8 cellular contexts compared by ENCODE assay signal in the genomic region with DNA sequence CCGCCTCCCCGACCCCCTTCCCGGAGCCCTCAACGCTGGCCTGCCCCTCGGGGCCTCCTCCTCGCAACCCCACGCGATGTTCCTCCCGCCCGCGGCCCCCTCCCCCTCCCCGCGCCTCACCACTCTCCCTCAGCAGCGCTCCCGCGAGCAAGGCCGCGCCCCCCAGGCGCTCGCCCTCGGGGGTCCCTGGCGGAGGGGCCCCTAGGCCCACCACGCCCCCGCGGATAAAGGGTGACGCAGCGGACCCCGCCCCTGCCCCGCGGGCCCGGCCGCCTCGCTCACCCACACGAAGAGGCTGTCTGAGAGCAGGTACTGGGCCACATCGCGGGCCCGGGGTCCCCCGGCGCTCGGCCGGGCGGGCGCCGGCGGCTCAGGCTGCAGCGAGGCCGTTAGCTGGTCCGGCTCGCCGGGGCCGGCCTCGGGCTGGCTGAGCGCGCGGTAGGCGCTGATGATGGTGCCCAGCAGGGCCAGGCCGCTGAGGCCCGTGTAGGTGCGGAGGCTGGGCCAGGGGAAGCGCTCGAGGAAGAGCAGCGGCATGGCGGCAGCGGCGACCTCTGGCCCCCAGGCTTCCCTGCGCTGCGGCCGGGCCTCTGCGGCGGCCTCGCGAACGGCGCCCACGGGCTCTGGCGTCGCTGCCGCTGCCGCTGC. TPM values are rescaled to one million over a fixed set of nuclear protein-coding genes. Genes with fewer than 3 reads are reported as not detected.
DNase-seq lines count a peak whose midpoint lies in the region; ATAC-seq lines count a peak whose summit lies in the region.

No MANE protein-coding gene starts in this region.

- DNase-seq in DMS 273 (lab: John Stamatoyannopoulos, UW; ENCODE audit: unreplicated experiment): peak; percentile 71
- DNase-seq in DMS 273 treated with DMSO at 0.1 percent for 48 hours (lab: John Stamatoyannopoulos, UW): no peak
- DNase-seq in RPMI7951 (ENCODE audit: low read depth): peak; percentile 20
- DNase-seq in activated naive CD8-positive, alpha-beta T cell treated with anti-CD3 and anti-CD28 coated beads, Interleukin-2, amount 10 ng/mL, durations not matched to agents 7 days and 5 days: no peak
- DNase-seq in right cardiac atrium: peak; percentile 39 to 82 (median 71)
- DNase-seq in sciatic nerve (ENCODE audit: low spot score): peak; percentile 71
- no peak for DNase-seq in AML-193 (lab: John Stamatoyannopoulos, UW)

- H3K27ac ChIP-seq in right cardiac atrium (ENCODE audit: low read length): peak overlapping the region; percentile 87

- POLR2A ChIA-PET in activated naive CD8-positive, alpha-beta T cell treated with anti-CD3 and anti-CD28 coated beads, Interleukin-2, amount 10 ng/mL, durations not matched to agents 7 days and 5 days (lab: Charles Lee): interaction anchor here (2.0 kb wide), 1 partner anchor 26 kb away, joined by 7 read pairs; a partner anchor contains a TSS

- H3K27me3 Mint-ChIP-seq in activated naive CD8-positive, alpha-beta T cell treated with anti-CD3 and anti-CD28 coated beads, Interleukin-2, amount 10 ng/mL, durations not matched to agents 7 days and 5 days: no peaks in the 10 kb centered on the region

- no peak overlapping the region for H3K27ac Mint-ChIP-seq in activated naive CD8-positive, alpha-beta T cell treated with anti-CD3 and anti-CD28 coated beads, Interleukin-2, amount 10 ng/mL, durations not matched to agents 7 days and 5 days

- peaks cover 28% of the 10 kb centered on the region for H3K4me1 Mint-ChIP-seq in activated naive CD8-positive, alpha-beta T cell treated with anti-CD3 and anti-CD28 coated beads, Interleukin-2, amount 10 ng/mL, durations not matched to agents 7 days and 5 days

- H3K9me3 ChIP-seq in right cardiac atrium (ENCODE audit: control insufficient read depth, low read length): no peaks in the 10 kb centered on the region

- H3K4me1 ChIP-seq in right cardiac atrium (ENCODE audit: control insufficient read depth, insufficient read depth, low read length): peaks cover 3% of the 10 kb centered on the region

- intact Hi-C loops in right cardiac atrium (cut with DNase I): no loop called here
- intact Hi-C loops in sciatic nerve (cut with DNase I): no loop called here

- H3K9me3 Mint-ChIP-seq in activated naive CD8-positive, alpha-beta T cell treated with anti-CD3 and anti-CD28 coated beads, Interleukin-2, amount 10 ng/mL, durations not matched to agents 7 days and 5 days: no peaks in the 10 kb centered on the region

- peak overlapping the region; percentile 96 for H3K4me3 Mint-ChIP-seq in activated naive CD8-positive, alpha-beta T cell treated with anti-CD3 and anti-CD28 coated beads, Interleukin-2, amount 10 ng/mL, durations not matched to agents 7 days and 5 days

- ATAC-seq in HG02938 (IDR thresholded peaks at IDR 0.05; ENCODE audit: unreplicated experiment): peak; percentile 20
- ATAC-seq in activated naive CD8-positive, alpha-beta T cell treated with anti-CD3 and anti-CD28 coated beads, Interleukin-2, amount 10 ng/mL, durations not matched to agents 7 days and 5 days (ENCODE audit: low read depth): peak; percentile 59
- peak; percentile 49 to 61 for ATAC-seq in right cardiac atrium
- ATAC-seq in sciatic nerve: peak; percentile 43

- under 1% methylated on average over 79 of the region's 79 CpGs for WGBS in right cardiac atrium

- H3K4me3 ChIP-seq in right cardiac atrium (ENCODE audit: low read length): peak overlapping the region; percentile 95

- H3K27me3 ChIP-seq in right cardiac atrium (ENCODE audit: control insufficient read depth, insufficient read depth): no peaks in the 10 kb centered on the region

- peaks cover 13% of the 10 kb centered on the region for H3K36me3 Mint-ChIP-seq in activated naive CD8-positive, alpha-beta T cell treated with anti-CD3 and anti-CD28 coated beads, Interleukin-2, amount 10 ng/mL, durations not matched to agents 7 days and 5 days

RNA-seq across cellular contexts. Expression of a gene that starts 0.4 kb away (rescaled TPM):
- 100.0 and 105 TPM in 2 replicates for total RNA-seq in RPMI7951 (2014; rRNA removed; shearing (Covaris generic))
- total RNA-seq in activated naive CD8-positive, alpha-beta T cell treated with anti-CD3 and anti-CD28 coated beads, Interleukin-2, amount 10 ng/mL, durations not matched to agents 7 days and 5 days: 10 to 100 TPM; 50.0 to 55.5 TPM
- total RNA-seq in right cardiac atrium (100 to 1,000 TPM in 1 of 4 donors, 10 to 100 TPM in 3; 88.7 to 103 (median 93.5) TPM), sciatic nerve (152 TPM)
- 52.3 TPM for polyA plus RNA-seq in right cardiac atrium

RNA-seq across cellular contexts. Expression of a gene that starts 26.2 kb away (rescaled TPM):
- total RNA-seq in RPMI7951 (2014; rRNA removed; shearing (Covaris generic)): 89.7 and 101 TPM in 2 replicates
- 100 to 1,000 TPM; 200 to 204 TPM for total RNA-seq in activated naive CD8-positive, alpha-beta T cell treated with anti-CD3 and anti-CD28 coated beads, Interleukin-2, amount 10 ng/mL, durations not matched to agents 7 days and 5 days
- total RNA-seq in right cardiac atrium (10 to 100 TPM; 72.9 to 80.7 (median 75.2) TPM), sciatic nerve (91.3 TPM)
- polyA plus RNA-seq in right cardiac atrium: 23.0 TPM

RNA-seq across cellular contexts. Expression of a gene that starts 26.4 kb away (rescaled TPM):
- total RNA-seq in RPMI7951 (2014; rRNA removed; shearing (Covaris generic)): 63.1 and 64.8 TPM in 2 replicates
- 10 to 100 TPM; 39.3 to 39.6 TPM for total RNA-seq in activated naive CD8-positive, alpha-beta T cell treated with anti-CD3 and anti-CD28 coated beads, Interleukin-2, amount 10 ng/mL, durations not matched to agents 7 days and 5 days
- total RNA-seq in right cardiac atrium (10 to 100 TPM; 28.4 to 32.8 (median 30.2) TPM), sciatic nerve (35.9 TPM)
- polyA plus RNA-seq in right cardiac atrium: 15.5 TPM

Comparison
In these comparisons a context has a peak if more than half of its experiments do, and no peak if none do; other contexts are left out.
1. DNase-seq: peak in DMS 273 (single experiment), RPMI7951 (single experiment), right cardiac atrium (3 of 3) and sciatic nerve (single experiment); none in DMS 273 treated with DMSO at 0.1 percent for 48 hours (single experiment), activated naive CD8-positive, alpha-beta T cell treated with anti-CD3 and anti-CD28 coated beads, Interleukin-2, amount 10 ng/mL, durations not matched to agents 7 days and 5 days (single experiment) and AML-193 (0 of 2).
2. Peak in every context shown above with its lines, with median percentiles within 50 percentile points of each other: ATAC-seq.